In the genomic region with DNA sequence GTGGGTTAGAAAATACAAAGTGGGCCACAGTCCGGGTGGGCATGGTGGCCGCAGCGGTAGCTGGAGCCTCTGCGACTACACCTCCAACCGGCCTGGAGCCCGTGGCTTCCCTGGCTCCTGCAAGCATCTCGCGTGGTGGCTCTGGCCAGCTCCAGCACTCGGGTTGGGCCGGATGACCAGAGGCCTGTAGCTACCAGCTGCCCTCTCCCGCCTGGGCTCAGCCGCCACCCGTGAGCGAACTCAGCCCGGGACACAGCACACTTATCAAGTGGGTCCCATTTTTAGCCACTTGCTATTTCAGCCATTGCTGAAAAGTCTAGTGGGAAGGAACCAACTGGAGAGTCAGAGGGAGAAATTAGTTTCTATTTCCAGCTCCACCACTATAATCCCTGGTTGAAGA, we compare ENCODE assay signal across 18 cellular contexts.
"Had no signal": no experiment of that assay in that cellular context is flagged by ENCODE, and none has a peak within 500 bp of the region (broad histone marks: within the 10 kb centered on the region; RNA-seq: fewer than 3 reads in every experiment).

No MANE protein-coding gene starts in this region.

- H3K27ac Mint-ChIP-seq: nephron progenitor cell; stimulated activated effector memory CD8-positive, alpha-beta T cell treated with anti-CD3 and anti-CD28 coated beads, Interleukin-12 subunit alpha, Interleukin-12 subunit beta, amount 100 ng/mL, for 72 hours had no signal

- ATAC-seq: left lung; naive thymus-derived CD4-positive, alpha-beta T cell; psoas muscle; stimulated activated effector memory CD8-positive, alpha-beta T cell treated with anti-CD3 and anti-CD28 coated beads, Interleukin-12 subunit alpha, Interleukin-12 subunit beta, amount 100 ng/mL, for 72 hours; stimulated activated naive CD8-positive, alpha-beta T cell treated with anti-CD3 and anti-CD28 coated beads, Interleukin-15, Interleukin-2, amounts not matched to agents 100 U/mL and 50 U/mL, for 24 hours had no signal

- H3K4me3 Mint-ChIP-seq: naive thymus-derived CD4-positive, alpha-beta T cell; nephron progenitor cell; stimulated activated effector memory CD8-positive, alpha-beta T cell treated with anti-CD3 and anti-CD28 coated beads, Interleukin-12 subunit alpha, Interleukin-12 subunit beta, amount 100 ng/mL, for 72 hours had no signal

- H3K36me3 Mint-ChIP-seq: stimulated activated effector memory CD8-positive, alpha-beta T cell treated with anti-CD3 and anti-CD28 coated beads, Interleukin-12 subunit alpha, Interleukin-12 subunit beta, amount 100 ng/mL, for 72 hours had no signal

- H3K27me3 Mint-ChIP-seq: naive thymus-derived CD4-positive, alpha-beta T cell had no signal

- H3K9me3 Mint-ChIP-seq: stimulated activated effector memory CD8-positive, alpha-beta T cell treated with anti-CD3 and anti-CD28 coated beads, Interleukin-12 subunit alpha, Interleukin-12 subunit beta, amount 100 ng/mL, for 72 hours had no signal

- DNase-seq: cortex of kidney; dorsolateral prefrontal cortex; effector CD8-positive, alpha-beta T cell; foreskin melanocyte; head of caudate nucleus; hypothalamus; mesendoderm; naive thymus-derived CD4-positive, alpha-beta T cell; nephron progenitor cell; retina; stimulated activated CD4-positive, alpha-beta T cell treated with anti-CD3 and anti-CD28 coated beads, Interleukin-2, amount 100 ng/mL, for 48 hours; stimulated activated CD8-positive, alpha-beta memory T cell treated with anti-CD3 and anti-CD28 coated beads, Interleukin-4, amount 100 ng/mL, for 48 hours; stimulated activated naive CD8-positive, alpha-beta T cell treated with anti-CD3 and anti-CD28 coated beads, Interleukin-15, Interleukin-2, amounts not matched to agents 100 U/mL and 50 U/mL, for 24 hours; tibial artery; uterus had no signal

- H3K4me1 Mint-ChIP-seq: nephron progenitor cell; stimulated activated effector memory CD8-positive, alpha-beta T cell treated with anti-CD3 and anti-CD28 coated beads, Interleukin-12 subunit alpha, Interleukin-12 subunit beta, amount 100 ng/mL, for 72 hours had no signal
